ENCODE assay signal across 8 cellular contexts in genomic region chr16:85273293-85273692, GRCh38.
"Had no signal": no experiment of that assay in that cellular context is flagged by ENCODE, and none has a peak within 500 bp of the region (broad histone marks: within the 10 kb centered on the region; RNA-seq: fewer than 3 reads in every experiment).

No MANE protein-coding gene starts in this region.

- H3K27ac ChIP-seq: GM23248, HL-60 had no signal

- H3K9me3 ChIP-seq: HAP-1 had no signal

- H3K4me1 ChIP-seq: HAP-1 had no signal

- H3K36me3 ChIP-seq: HAP-1 had no signal

- H3K4me3 ChIP-seq: GM23248, HAP-1 had no signal

- DNase-seq: GM23248, GOT3, H7, IMR-90, KBM-7 had no signal

- H2AFZ ChIP-seq: GM23248 had no signal

- ATAC-seq: HCT116 had no signal

- H3K9ac ChIP-seq: GM23248 had no signal
